1 cellular context compared by ENCODE assay signal in the genomic region with DNA sequence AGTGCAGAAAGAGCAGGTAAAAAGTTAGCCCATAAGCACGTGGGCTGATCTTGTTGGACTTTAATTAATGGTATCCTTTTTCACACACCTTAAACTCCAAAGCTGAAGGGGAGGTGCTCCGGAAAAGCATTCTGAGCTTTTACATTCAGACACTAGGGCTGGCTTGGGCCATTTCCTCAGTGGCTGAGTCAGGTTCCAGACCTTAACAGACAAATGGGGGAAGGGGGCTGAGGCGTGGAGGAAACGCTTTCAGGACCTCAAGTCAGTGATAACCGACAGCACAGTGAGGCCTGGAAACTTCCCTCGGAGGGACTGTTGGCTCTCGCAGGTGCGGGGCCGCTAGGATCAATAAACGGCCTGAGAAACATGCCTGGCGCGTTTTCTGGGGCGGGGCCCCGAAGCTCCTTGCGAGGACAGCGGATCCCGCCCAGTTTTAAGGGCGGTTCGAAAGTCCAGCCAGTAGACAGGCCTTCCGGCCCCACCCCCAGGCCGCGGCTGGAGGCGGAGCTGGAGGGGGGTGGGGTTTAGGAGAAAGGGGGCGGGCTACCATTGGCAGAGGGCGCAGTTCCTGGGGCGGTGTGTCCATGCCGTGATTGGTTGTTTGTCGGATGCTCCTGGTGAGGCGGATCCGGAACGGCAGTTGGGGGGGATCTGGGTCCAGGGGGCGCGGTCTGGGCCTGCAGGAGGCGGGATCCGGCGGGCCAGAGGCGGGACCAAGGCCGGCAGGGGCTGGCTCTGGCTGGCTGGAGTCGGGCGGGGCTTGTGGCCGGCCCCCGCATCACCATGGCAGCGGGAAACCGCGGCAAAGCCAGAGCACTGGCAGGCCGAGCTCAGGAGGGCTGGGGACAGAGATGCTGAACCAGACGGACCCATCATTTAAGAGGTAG.
TF ChIP-seq lines count a peak whose summit lies in the region.

No MANE protein-coding gene starts in this region.

TF ChIP-seq in GM12878, 131 proteins besides CTCF, POLR2A, EP300 and RAD21 (continued from another document):
- TF ChIP-seq, protein P1, sequence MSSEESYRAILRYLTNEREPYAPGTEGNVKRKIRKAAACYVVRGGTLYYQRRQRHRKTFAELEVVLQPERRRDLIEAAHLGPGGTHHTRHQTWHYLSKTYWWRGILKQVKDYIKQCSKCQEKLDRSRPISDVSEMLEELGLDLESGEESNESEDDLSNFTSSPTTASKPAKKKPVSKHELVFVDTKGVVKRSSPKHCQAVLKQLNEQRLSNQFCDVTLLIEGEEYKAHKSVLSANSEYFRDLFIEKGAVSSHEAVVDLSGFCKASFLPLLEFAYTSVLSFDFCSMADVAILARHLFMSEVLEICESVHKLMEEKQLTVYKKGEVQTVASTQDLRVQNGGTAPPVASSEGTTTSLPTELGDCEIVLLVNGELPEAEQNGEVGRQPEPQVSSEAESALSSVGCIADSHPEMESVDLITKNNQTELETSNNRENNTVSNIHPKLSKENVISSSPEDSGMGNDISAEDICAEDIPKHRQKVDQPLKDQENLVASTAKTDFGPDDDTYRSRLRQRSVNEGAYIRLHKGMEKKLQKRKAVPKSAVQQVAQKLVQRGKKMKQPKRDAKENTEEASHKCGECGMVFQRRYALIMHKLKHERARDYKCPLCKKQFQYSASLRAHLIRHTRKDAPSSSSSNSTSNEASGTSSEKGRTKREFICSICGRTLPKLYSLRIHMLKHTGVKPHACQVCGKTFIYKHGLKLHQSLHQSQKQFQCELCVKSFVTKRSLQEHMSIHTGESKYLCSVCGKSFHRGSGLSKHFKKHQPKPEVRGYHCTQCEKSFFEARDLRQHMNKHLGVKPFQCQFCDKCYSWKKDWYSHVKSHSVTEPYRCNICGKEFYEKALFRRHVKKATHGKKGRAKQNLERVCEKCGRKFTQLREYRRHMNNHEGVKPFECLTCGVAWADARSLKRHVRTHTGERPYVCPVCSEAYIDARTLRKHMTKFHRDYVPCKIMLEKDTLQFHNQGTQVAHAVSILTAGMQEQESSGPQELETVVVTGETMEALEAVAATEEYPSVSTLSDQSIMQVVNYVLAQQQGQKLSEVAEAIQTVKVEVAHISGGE (CRISPR knock-in tag; IDR thresholded peaks at IDR 0.05), result no peak
- TF ChIP-seq CHD2 (IDR thresholded peaks at IDR 0.05; ENCODE audit: borderline replicate concordance, low read depth, low read length) (no peak; the same call in 1 of the 2 replicates), IRF4 (IDR thresholded peaks at IDR 0.05; ENCODE audit: low read depth, low read length) (no peak), MEF2B (IDR thresholded peaks at IDR 0.05; ENCODE audit: partially characterized antibody, poor library complexity, severe bottlenecking) (no peak), NR2C2 (IDR thresholded peaks at IDR 0.05; ENCODE audit: borderline replicate concordance, control insufficient read depth, insufficient read length, low read depth) (no peak), RB1 (IDR thresholded peaks at IDR 0.05; ENCODE audit: borderline replicate concordance) (peak; percentile 42; the same call in 1 of the 2 replicates), TAF1 (IDR thresholded peaks at IDR 0.05; ENCODE audit: borderline replicate concordance, low read depth, low read length) (peak; percentile 34; the same call in 1 of the 2 replicates), SMAD1 (IDR thresholded peaks at IDR 0.05; ENCODE audit: low read depth, partially characterized antibody) (no peak), RCOR1 (conservative IDR thresholded peaks at IDR 0.05; ENCODE audit: low read depth, low read length) (no peak), JUNB (IDR thresholded peaks at IDR 0.05) (no peak), ZSCAN29 (IDR thresholded peaks at IDR 0.05) (no peak), BHLHE40 (IDR thresholded peaks at IDR 0.05; ENCODE audit: borderline replicate concordance in 1 of 2, low read depth in 2 of 2, low read length in 1 of 2) (no peak), BCL11A (IDR thresholded peaks at IDR 0.05; ENCODE audit: low read depth, low read length) (no peak), IKZF1 (conservative IDR thresholded peaks at IDR 0.05) (no peak), POLR2AphosphoS2 (IDR thresholded peaks at IDR 0.05; ENCODE audit: low read depth, low read length) (0 out of 2 replicates have a peak, but pooled peaks have one; percentile 46), ASH2L (IDR thresholded peaks at IDR 0.05; ENCODE audit: borderline replicate concordance, low read depth) (no peak), RFX5 (IDR thresholded peaks at IDR 0.05; ENCODE audit: low read depth, low read length) (peak; percentile 18; the same call in 1 of the 2 replicates), NR2F1 (conservative IDR thresholded peaks at IDR 0.05) (no peak), RBBP5 (conservative IDR thresholded peaks at IDR 0.05) (no peak), ZBED1 (IDR thresholded peaks at IDR 0.05; ENCODE audit: borderline replicate concordance) (no peak), BRCA1 (IDR thresholded peaks at IDR 0.05; ENCODE audit: low read depth, low read length) (no peak), PML (IDR thresholded peaks at IDR 0.05; ENCODE audit: low read length) (no peak; the same call in 1 of the 2 replicates)
- TF ChIP-seq, protein P2, sequence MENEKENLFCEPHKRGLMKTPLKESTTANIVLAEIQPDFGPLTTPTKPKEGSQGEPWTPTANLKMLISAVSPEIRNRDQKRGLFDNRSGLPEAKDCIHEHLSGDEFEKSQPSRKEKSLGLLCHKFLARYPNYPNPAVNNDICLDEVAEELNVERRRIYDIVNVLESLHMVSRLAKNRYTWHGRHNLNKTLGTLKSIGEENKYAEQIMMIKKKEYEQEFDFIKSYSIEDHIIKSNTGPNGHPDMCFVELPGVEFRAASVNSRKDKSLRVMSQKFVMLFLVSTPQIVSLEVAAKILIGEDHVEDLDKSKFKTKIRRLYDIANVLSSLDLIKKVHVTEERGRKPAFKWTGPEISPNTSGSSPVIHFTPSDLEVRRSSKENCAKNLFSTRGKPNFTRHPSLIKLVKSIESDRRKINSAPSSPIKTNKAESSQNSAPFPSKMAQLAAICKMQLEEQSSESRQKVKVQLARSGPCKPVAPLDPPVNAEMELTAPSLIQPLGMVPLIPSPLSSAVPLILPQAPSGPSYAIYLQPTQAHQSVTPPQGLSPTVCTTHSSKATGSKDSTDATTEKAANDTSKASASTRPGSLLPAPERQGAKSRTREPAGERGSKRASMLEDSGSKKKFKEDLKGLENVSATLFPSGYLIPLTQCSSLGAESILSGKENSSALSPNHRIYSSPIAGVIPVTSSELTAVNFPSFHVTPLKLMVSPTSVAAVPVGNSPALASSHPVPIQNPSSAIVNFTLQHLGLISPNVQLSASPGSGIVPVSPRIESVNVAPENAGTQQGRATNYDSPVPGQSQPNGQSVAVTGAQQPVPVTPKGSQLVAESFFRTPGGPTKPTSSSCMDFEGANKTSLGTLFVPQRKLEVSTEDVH (IDR thresholded peaks at IDR 0.05; ENCODE audit: low read depth, partially characterized antibody), result no peak
- TF ChIP-seq, protein P3, sequence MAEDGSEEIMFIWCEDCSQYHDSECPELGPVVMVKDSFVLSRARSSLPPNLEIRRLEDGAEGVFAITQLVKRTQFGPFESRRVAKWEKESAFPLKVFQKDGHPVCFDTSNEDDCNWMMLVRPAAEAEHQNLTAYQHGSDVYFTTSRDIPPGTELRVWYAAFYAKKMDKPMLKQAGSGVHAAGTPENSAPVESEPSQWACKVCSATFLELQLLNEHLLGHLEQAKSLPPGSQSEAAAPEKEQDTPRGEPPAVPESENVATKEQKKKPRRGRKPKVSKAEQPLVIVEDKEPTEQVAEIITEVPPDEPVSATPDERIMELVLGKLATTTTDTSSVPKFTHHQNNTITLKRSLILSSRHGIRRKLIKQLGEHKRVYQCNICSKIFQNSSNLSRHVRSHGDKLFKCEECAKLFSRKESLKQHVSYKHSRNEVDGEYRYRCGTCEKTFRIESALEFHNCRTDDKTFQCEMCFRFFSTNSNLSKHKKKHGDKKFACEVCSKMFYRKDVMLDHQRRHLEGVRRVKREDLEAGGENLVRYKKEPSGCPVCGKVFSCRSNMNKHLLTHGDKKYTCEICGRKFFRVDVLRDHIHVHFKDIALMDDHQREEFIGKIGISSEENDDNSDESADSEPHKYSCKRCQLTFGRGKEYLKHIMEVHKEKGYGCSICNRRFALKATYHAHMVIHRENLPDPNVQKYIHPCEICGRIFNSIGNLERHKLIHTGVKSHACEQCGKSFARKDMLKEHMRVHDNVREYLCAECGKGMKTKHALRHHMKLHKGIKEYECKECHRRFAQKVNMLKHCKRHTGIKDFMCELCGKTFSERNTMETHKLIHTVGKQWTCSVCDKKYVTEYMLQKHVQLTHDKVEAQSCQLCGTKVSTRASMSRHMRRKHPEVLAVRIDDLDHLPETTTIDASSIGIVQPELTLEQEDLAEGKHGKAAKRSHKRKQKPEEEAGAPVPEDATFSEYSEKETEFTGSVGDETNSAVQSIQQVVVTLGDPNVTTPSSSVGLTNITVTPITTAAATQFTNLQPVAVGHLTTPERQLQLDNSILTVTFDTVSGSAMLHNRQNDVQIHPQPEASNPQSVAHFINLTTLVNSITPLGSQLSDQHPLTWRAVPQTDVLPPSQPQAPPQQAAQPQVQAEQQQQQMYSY (CRISPR knock-in tag; IDR thresholded peaks at IDR 0.05), result no peak
- TF ChIP-seq, protein P4, sequence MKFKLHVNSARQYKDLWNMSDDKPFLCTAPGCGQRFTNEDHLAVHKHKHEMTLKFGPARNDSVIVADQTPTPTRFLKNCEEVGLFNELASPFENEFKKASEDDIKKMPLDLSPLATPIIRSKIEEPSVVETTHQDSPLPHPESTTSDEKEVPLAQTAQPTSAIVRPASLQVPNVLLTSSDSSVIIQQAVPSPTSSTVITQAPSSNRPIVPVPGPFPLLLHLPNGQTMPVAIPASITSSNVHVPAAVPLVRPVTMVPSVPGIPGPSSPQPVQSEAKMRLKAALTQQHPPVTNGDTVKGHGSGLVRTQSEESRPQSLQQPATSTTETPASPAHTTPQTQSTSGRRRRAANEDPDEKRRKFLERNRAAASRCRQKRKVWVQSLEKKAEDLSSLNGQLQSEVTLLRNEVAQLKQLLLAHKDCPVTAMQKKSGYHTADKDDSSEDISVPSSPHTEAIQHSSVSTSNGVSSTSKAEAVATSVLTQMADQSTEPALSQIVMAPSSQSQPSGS (IDR thresholded peaks at IDR 0.05; ENCODE audit: low read length), result no peak
- TF ChIP-seq, protein P5, sequence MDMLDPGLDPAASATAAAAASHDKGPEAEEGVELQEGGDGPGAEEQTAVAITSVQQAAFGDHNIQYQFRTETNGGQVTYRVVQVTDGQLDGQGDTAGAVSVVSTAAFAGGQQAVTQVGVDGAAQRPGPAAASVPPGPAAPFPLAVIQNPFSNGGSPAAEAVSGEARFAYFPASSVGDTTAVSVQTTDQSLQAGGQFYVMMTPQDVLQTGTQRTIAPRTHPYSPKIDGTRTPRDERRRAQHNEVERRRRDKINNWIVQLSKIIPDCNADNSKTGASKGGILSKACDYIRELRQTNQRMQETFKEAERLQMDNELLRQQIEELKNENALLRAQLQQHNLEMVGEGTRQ (IDR thresholded peaks at IDR 0.05; ENCODE audit: borderline replicate concordance, low read depth, low read length), result no peak
- TF ChIP-seq, protein P6, sequence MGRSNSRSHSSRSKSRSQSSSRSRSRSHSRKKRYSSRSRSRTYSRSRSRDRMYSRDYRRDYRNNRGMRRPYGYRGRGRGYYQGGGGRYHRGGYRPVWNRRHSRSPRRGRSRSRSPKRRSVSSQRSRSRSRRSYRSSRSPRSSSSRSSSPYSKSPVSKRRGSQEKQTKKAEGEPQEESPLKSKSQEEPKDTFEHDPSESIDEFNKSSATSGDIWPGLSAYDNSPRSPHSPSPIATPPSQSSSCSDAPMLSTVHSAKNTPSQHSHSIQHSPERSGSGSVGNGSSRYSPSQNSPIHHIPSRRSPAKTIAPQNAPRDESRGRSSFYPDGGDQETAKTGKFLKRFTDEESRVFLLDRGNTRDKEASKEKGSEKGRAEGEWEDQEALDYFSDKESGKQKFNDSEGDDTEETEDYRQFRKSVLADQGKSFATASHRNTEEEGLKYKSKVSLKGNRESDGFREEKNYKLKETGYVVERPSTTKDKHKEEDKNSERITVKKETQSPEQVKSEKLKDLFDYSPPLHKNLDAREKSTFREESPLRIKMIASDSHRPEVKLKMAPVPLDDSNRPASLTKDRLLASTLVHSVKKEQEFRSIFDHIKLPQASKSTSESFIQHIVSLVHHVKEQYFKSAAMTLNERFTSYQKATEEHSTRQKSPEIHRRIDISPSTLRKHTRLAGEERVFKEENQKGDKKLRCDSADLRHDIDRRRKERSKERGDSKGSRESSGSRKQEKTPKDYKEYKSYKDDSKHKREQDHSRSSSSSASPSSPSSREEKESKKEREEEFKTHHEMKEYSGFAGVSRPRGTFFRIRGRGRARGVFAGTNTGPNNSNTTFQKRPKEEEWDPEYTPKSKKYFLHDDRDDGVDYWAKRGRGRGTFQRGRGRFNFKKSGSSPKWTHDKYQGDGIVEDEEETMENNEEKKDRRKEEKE (IDR thresholded peaks at IDR 0.05), result no peak
- TF ChIP-seq, protein P7, sequence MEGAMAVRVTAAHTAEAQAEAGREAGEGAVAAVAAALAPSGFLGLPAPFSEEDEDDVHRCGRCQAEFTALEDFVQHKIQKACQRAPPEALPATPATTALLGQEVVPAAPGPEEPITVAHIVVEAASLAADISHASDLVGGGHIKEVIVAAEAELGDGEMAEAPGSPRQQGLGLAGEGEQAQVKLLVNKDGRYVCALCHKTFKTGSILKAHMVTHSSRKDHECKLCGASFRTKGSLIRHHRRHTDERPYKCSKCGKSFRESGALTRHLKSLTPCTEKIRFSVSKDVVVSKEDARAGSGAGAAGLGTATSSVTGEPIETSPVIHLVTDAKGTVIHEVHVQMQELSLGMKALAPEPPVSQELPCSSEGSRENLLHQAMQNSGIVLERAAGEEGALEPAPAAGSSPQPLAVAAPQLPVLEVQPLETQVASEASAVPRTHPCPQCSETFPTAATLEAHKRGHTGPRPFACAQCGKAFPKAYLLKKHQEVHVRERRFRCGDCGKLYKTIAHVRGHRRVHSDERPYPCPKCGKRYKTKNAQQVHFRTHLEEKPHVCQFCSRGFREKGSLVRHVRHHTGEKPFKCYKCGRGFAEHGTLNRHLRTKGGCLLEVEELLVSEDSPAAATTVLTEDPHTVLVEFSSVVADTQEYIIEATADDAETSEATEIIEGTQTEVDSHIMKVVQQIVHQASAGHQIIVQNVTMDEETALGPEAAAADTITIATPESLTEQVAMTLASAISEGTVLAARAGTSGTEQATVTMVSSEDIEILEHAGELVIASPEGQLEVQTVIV (IDR thresholded peaks at IDR 0.05; ENCODE audit: borderline replicate concordance, partially characterized antibody), result no peak
